8 cellular contexts compared by ENCODE assay signal in the genomic region with DNA sequence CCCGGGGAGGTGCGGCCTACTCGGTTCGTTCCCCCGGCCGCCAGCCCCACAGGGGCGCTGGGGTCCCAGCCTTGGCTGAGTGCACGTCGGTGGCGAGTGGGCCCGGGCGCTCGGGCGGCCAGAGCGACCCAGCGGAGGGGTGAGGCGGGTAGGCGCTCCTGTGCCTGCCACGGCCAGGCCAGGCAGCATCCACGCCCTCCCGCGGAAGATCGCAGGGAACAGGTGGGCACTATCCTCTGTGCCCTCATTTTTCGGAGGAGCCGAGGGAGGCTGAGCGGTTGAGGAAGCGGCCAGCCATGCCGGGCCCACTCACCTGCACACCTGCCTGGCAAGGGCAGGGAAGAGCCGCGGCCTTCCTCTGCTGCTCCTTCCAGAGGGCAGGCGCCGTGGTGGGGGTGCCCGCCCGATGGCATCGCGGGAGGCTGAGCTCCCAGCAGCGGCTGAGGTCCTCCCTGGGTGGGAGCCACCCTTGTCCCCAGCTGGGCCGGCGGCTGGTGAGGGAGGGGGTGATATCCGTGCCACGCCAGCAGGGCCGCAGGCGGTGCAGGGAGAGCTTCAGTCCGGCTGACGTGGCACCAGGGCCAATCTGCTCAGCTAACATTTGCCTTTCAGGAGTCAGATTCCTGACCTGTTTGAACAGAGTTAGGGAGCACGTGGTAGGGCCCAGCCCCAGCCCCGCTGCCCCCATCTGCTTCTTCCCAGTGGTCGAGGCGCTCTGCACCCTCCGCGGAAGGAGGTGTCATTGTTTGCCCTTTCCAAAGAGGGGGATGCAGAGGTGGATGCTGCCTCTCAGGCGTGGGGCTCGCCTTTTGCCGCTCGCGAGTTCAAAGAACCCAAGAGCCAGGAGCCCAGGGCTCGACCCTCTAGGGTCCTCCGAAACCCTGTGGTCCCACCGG. TPM values are rescaled to one million over a fixed set of nuclear protein-coding genes. Genes with fewer than 3 reads are reported as not detected.
DNase-seq lines count a peak whose midpoint lies in the region; ATAC-seq and TF ChIP-seq lines count a peak whose summit lies in the region.

No MANE protein-coding gene starts in this region.

- peaks cover 15% of the 10 kb centered on the region for H3K36me3 ChIP-seq in DOHH2 (ENCODE audit: control insufficient read depth, low read length)
- peaks cover 9% of the 10 kb centered on the region for H3K36me3 ChIP-seq in KOPT-K1 (ENCODE audit: insufficient read depth, low read length)
- no peaks in the 10 kb centered on the region for H3K36me3 ChIP-seq in iPS-18a (ENCODE audit: control insufficient read depth, low read depth, low read length)

- H3K27ac Mint-ChIP-seq in activated naive CD4-positive, alpha-beta T cell treated with anti-CD3 and anti-CD28 coated beads, Interleukin-2, amount 50 U/mL, for 72 hours, result no peak overlapping the region
- peak overlapping the region; percentile 42 for H3K27ac Mint-ChIP-seq in stimulated activated naive B cell treated with anti-CD40 and anti-IgM and Interleukin-4, amounts not matched to agents 10 μg/mL and 1 μg/mL and 100 μg/mL, for 72 hours

- no peaks in the 10 kb centered on the region for H3F3A ChIP-seq in DOHH2 (ENCODE audit: control insufficient read depth, insufficient read depth)

- H3K4me2 ChIP-seq in DOHH2 (ENCODE audit: low read length), result peak overlapping the region; percentile 96

- peak overlapping the region; percentile 36 to 94 for H3K4me3 Mint-ChIP-seq in stimulated activated naive B cell treated with anti-CD40 and anti-IgM and Interleukin-4, amounts not matched to agents 10 μg/mL and 1 μg/mL and 100 μg/mL, for 72 hours

- H3K4me1 ChIP-seq in DOHH2 (ENCODE audit: control insufficient read depth, low read length), result peaks cover 20% of the 10 kb centered on the region
- peaks cover 3% of the 10 kb centered on the region for H3K4me1 ChIP-seq in iPS-18a (ENCODE audit: control insufficient read depth, low read depth, low read length)

- peaks cover 13 to 43% of the 10 kb centered on the region in 2 donors for H3K4me1 Mint-ChIP-seq in stimulated activated naive B cell treated with anti-CD40 and anti-IgM and Interleukin-4, amounts not matched to agents 10 μg/mL and 1 μg/mL and 100 μg/mL, for 72 hours

- no peaks in the 10 kb centered on the region for H3K9me3 ChIP-seq in DOHH2 (ENCODE audit: control insufficient read depth, insufficient read depth, low read length)
- no peaks in the 10 kb centered on the region for H3K9me3 ChIP-seq in KOPT-K1 (ENCODE audit: insufficient read depth, low read length, poor library complexity, severe bottlenecking)
- no peaks in the 10 kb centered on the region for H3K9me3 ChIP-seq in iPS-18a (ENCODE audit: control insufficient read depth, low read depth, low read length)

- H3K9me3 Mint-ChIP-seq in activated naive CD4-positive, alpha-beta T cell treated with anti-CD3 and anti-CD28 coated beads, Interleukin-2, amount 50 U/mL, for 72 hours, result no peaks in the 10 kb centered on the region
- no peaks in the 10 kb centered on the region for H3K9me3 Mint-ChIP-seq in stimulated activated naive B cell treated with anti-CD40 and anti-IgM and Interleukin-4, amounts not matched to agents 10 μg/mL and 1 μg/mL and 100 μg/mL, for 72 hours

- peaks cover 35% of the 10 kb centered on the region for H3K79me2 ChIP-seq in DOHH2 (ENCODE audit: control insufficient read depth, low read length)

- H4K20me1 ChIP-seq in DOHH2 (ENCODE audit: control insufficient read depth, insufficient read depth, low read depth, low read length), result peaks cover 22% of the 10 kb centered on the region; the same call in 1 of the 2 replicates

- H3K9ac ChIP-seq in iPS-18a (ENCODE audit: low read length), result peak overlapping the region; percentile 95

- H3K4me3 ChIP-seq in DOHH2 (ENCODE audit: low read length) (peak overlapping the region; percentile 89), iPS-18a (ENCODE audit: low read length) (peak overlapping the region; percentile 85)

- H3K27ac ChIP-seq in DOHH2 (ENCODE audit: low read depth, low read length), result no peak overlapping the region
- H3K27ac ChIP-seq in KOPT-K1 (ENCODE audit: low read depth, low read length, poor library complexity, severe bottlenecking), result peak overlapping the region; percentile 93
- H3K27ac ChIP-seq in iPS-18a (ENCODE audit: low read length), result no peak overlapping the region

- ATAC-seq in activated naive CD4-positive, alpha-beta T cell treated with anti-CD3 and anti-CD28 coated beads, Interleukin-2, amount 50 U/mL, for 72 hours, result no peak
- no peak for ATAC-seq in stimulated activated naive B cell treated with anti-CD40 and anti-IgM and Interleukin-4, amounts not matched to agents 10 μg/mL and 1 μg/mL and 100 μg/mL, for 72 hours (replicated peaks)
- no peak for ATAC-seq in GM21786 (IDR thresholded peaks at IDR 0.05; ENCODE audit: unreplicated experiment)

- peak; percentile 21 to 73 for DNase-seq in activated naive CD4-positive, alpha-beta T cell treated with anti-CD3 and anti-CD28 coated beads, Interleukin-2, amount 50 U/mL, for 72 hours (ENCODE audit: low spot score in 2 of 2)
- peak; percentile 21 for DNase-seq in stimulated activated naive B cell treated with anti-CD40 and anti-IgM and Interleukin-4, amounts not matched to agents 10 μg/mL and 1 μg/mL and 100 μg/mL, for 72 hours
- no peak for DNase-seq in Kasumi-1 (lab: John Stamatoyannopoulos, UW)
- no peak for DNase-seq in NCI-H226

- peaks cover 10 to 21% of the 10 kb centered on the region in 2 donors for H3K36me3 Mint-ChIP-seq in activated naive CD4-positive, alpha-beta T cell treated with anti-CD3 and anti-CD28 coated beads, Interleukin-2, amount 50 U/mL, for 72 hours
- peaks cover 4 to 10% of the 10 kb centered on the region in 2 donors for H3K36me3 Mint-ChIP-seq in stimulated activated naive B cell treated with anti-CD40 and anti-IgM and Interleukin-4, amounts not matched to agents 10 μg/mL and 1 μg/mL and 100 μg/mL, for 72 hours

- no peak for TF ChIP-seq CTCF in DOHH2 (IDR thresholded peaks at IDR 0.05; ENCODE audit: low read depth, low read length, poor library complexity, severe bottlenecking)

- no peaks in the 10 kb centered on the region for H3K9me2 ChIP-seq in DOHH2 (replicated peaks; ENCODE audit: control insufficient read depth, low read length)

- H3K27me3 ChIP-seq in DOHH2 (ENCODE audit: control insufficient read depth, low read length), result no peaks in the 10 kb centered on the region
- H3K27me3 ChIP-seq in iPS-18a (ENCODE audit: control insufficient read depth, insufficient read depth, low read length), result no peaks in the 10 kb centered on the region

- H3K27me3 Mint-ChIP-seq in stimulated activated naive B cell treated with anti-CD40 and anti-IgM and Interleukin-4, amounts not matched to agents 10 μg/mL and 1 μg/mL and 100 μg/mL, for 72 hours, result peaks cover 4 to 12% of the 10 kb centered on the region in 2 donors

RNA-seq across cellular contexts. Expression of gene SEC16A, which starts 1.6 kb away (rescaled TPM):
- total RNA-seq in activated naive CD4-positive, alpha-beta T cell treated with anti-CD3 and anti-CD28 coated beads, Interleukin-2, amount 50 U/mL, for 72 hours, result 10 to 100 TPM; 56.6 to 79.5 TPM

RNA-seq across cellular contexts. Expression of gene INPP5E, which starts 44.8 kb away (rescaled TPM):
- total RNA-seq in activated naive CD4-positive, alpha-beta T cell treated with anti-CD3 and anti-CD28 coated beads, Interleukin-2, amount 50 U/mL, for 72 hours, result 10 to 100 TPM; 14.4 to 16.0 TPM

Comparison
In these comparisons a context has a peak if more than half of its experiments do, and no peak if none do; other contexts are left out.
1. DNase-seq: peak in activated naive CD4-positive, alpha-beta T cell treated with anti-CD3 and anti-CD28 coated beads, Interleukin-2, amount 50 U/mL, for 72 hours (2 of 2) and stimulated activated naive B cell treated with anti-CD40 and anti-IgM and Interleukin-4, amounts not matched to agents 10 μg/mL and 1 μg/mL and 100 μg/mL, for 72 hours (single experiment); none in Kasumi-1 (0 of 2) and NCI-H226 (single experiment).